In genomic region chr3:5756443-5756842, GRCh38 we compare ENCODE assay signal across 15 cellular contexts.
DNase-seq lines count a peak whose midpoint lies in the region; ATAC-seq and TF ChIP-seq lines count a peak whose summit lies in the region.
"Had no signal": no experiment of that assay in that cellular context is flagged by ENCODE, and none has a peak within 500 bp of the region (broad histone marks: within the 10 kb centered on the region; RNA-seq: fewer than 3 reads in every experiment).

No MANE protein-coding gene starts in this region.

- TF ChIP-seq POLR2A in testis (IDR thresholded peaks at IDR 0.05), result no peak

- peak; percentile 44 to 58 for ATAC-seq in natural killer cell treated with Interleukin-12 subunit alpha and Interleukin-12 subunit beta and Interleukin-15 and Interleukin-18, amount 100 ng/mL, for 72 hours
- ATAC-seq in natural killer cell (no peak), mucosa of descending colon (peak; percentile 11), HG03378 (IDR thresholded peaks at IDR 0.05; ENCODE audit: unreplicated experiment) (no peak)
- ATAC-seq: CD8-positive, alpha-beta T cell; K562 had no signal

- WGBS in testis, 2 donors, result 43 to 56% methylated on average over 4 of the region's 4 CpGs

- H3K4me1 ChIP-seq in mucosa of descending colon (ENCODE audit: low read depth) (no peaks in the 10 kb centered on the region), testis (peaks cover 15% of the 10 kb centered on the region)

- TF ChIP-seq CTCF in natural killer cell (IDR thresholded peaks at IDR 0.05) (no peak), mucosa of descending colon (IDR thresholded peaks at IDR 0.05) (no peak), testis (IDR thresholded peaks at IDR 0.05) (no peak), MCF 10A (IDR thresholded peaks at IDR 0.05; ENCODE audit: unreplicated experiment) (no peak)

- H3K27me3 ChIP-seq in testis, result no peaks in the 10 kb centered on the region

- H3K27ac ChIP-seq in testis, result no peak overlapping the region
- H3K27ac ChIP-seq: 22Rv1, GM23248 had no signal

- H3K36me3 ChIP-seq in mucosa of descending colon (ENCODE audit: low read depth) (no peaks in the 10 kb centered on the region), testis (ENCODE audit: low read depth, missing control alignments) (no peaks in the 10 kb centered on the region)

- CTCF ChIA-PET in MCF 10A (lab: Yijun Ruan, JAX), result interaction anchor here (0.7 kb wide), 1 partner anchor 30 kb away, joined by 5 read pairs; no protein-coding TSS in a partner anchor

- POLR2A ChIA-PET in MCF 10A (lab: Yijun Ruan, JAX), result no interaction called here

- peaks cover 12 to 31% of the 10 kb centered on the region in 2 donors for H3K4me1 Mint-ChIP-seq in natural killer cell treated with Interleukin-12 subunit alpha and Interleukin-12 subunit beta and Interleukin-15 and Interleukin-18, amount 100 ng/mL, for 72 hours (ENCODE audit: low read depth in 2 of 2)
- peaks cover 38% of the 10 kb centered on the region in 2 donors for H3K4me1 Mint-ChIP-seq in natural killer cell
- peaks cover 26 to 48% of the 10 kb centered on the region in 2 donors for H3K4me1 Mint-ChIP-seq in immature natural killer cell
- H3K4me1 Mint-ChIP-seq in MCF 10A (ENCODE audit: insufficient read depth, unreplicated experiment), result peaks cover 5% of the 10 kb centered on the region

- H3K9me3 Mint-ChIP-seq in natural killer cell treated with Interleukin-12 subunit alpha and Interleukin-12 subunit beta and Interleukin-15 and Interleukin-18, amount 100 ng/mL, for 72 hours, result no peaks in the 10 kb centered on the region
- H3K9me3 Mint-ChIP-seq in natural killer cell (no peaks in the 10 kb centered on the region), immature natural killer cell (peaks cover 0 to 3% (median 0%) of the 10 kb centered on the region in 6 donors), MCF 10A (ENCODE audit: unreplicated experiment) (no peaks in the 10 kb centered on the region)

- BruUV-seq in MCF 10A (replicated peaks; lab: Mats Ljungman, UMichigan), result no TSS peak

- no peak for DNase-seq in natural killer cell treated with Interleukin-12 subunit alpha and Interleukin-12 subunit beta and Interleukin-15 and Interleukin-18, amount 100 ng/mL, for 72 hours (ENCODE audit: low spot score)
- DNase-seq in natural killer cell, result no peak
- DNase-seq in immature natural killer cell, result peak in 1 of 3 donors; percentile 2
- no peak for DNase-seq in mucosa of descending colon
- DNase-seq in testis, result peak; percentile 30
- no peak for DNase-seq in stimulated activated CD4-positive, alpha-beta T cell treated with anti-CD3 and anti-CD28 coated beads, Interleukin-2, amount 100 ng/mL, for 48 hours
- DNase-seq in MCF 10A (ENCODE audit: unreplicated experiment), result no peak
- DNase-seq: CD8-positive, alpha-beta T cell; COR-L47; DMS153; GM23248 had no signal

- H3K27ac Mint-ChIP-seq in natural killer cell treated with Interleukin-12 subunit alpha and Interleukin-12 subunit beta and Interleukin-15 and Interleukin-18, amount 100 ng/mL, for 72 hours, result peak overlapping the region in 1 of 2 donors; percentile 5
- H3K27ac Mint-ChIP-seq in natural killer cell, result no peak overlapping the region
- H3K27ac Mint-ChIP-seq in immature natural killer cell, result no peak overlapping the region
- no peak overlapping the region for H3K27ac Mint-ChIP-seq in MCF 10A (ENCODE audit: low read depth, unreplicated experiment)
- H3K27ac Mint-ChIP-seq: CD14-positive monocyte; CD8-positive, alpha-beta T cell had no signal

- H3K9me3 ChIP-seq in mucosa of descending colon (no peaks in the 10 kb centered on the region), testis (no peaks in the 10 kb centered on the region)

- H3K4me3 ChIP-seq in mucosa of descending colon, result no peak overlapping the region
- H3K4me3 ChIP-seq in testis, result no peak overlapping the region
- H3K4me3 ChIP-seq: GM23248, K562 had no signal

- H3K4me3 Mint-ChIP-seq in natural killer cell treated with Interleukin-12 subunit alpha and Interleukin-12 subunit beta and Interleukin-15 and Interleukin-18, amount 100 ng/mL, for 72 hours, result no peak overlapping the region
- H3K4me3 Mint-ChIP-seq in natural killer cell, result no peak overlapping the region
- peak overlapping the region in 4 of 5 donors; percentile 3 to 56 (median 34) for H3K4me3 Mint-ChIP-seq in immature natural killer cell
- H3K4me3 Mint-ChIP-seq in MCF 10A (ENCODE audit: unreplicated experiment), result no peak overlapping the region
- H3K4me3 Mint-ChIP-seq: CD14-positive monocyte; CD8-positive, alpha-beta T cell had no signal

- H3K36me3 Mint-ChIP-seq in natural killer cell treated with Interleukin-12 subunit alpha and Interleukin-12 subunit beta and Interleukin-15 and Interleukin-18, amount 100 ng/mL, for 72 hours, result no peaks in the 10 kb centered on the region
- H3K36me3 Mint-ChIP-seq in natural killer cell (no peaks in the 10 kb centered on the region), immature natural killer cell (no peaks in the 10 kb centered on the region), MCF 10A (ENCODE audit: insufficient read depth, unreplicated experiment) (no peaks in the 10 kb centered on the region)
- H3K36me3 Mint-ChIP-seq: CD14-positive monocyte; CD8-positive, alpha-beta T cell had no signal

- no peaks in the 10 kb centered on the region for H3K27me3 Mint-ChIP-seq in natural killer cell treated with Interleukin-12 subunit alpha and Interleukin-12 subunit beta and Interleukin-15 and Interleukin-18, amount 100 ng/mL, for 72 hours
- H3K27me3 Mint-ChIP-seq in natural killer cell (ENCODE audit: low read depth in 2 of 2) (no peaks in the 10 kb centered on the region), immature natural killer cell (ENCODE audit: low read depth in 3 of 3) (peaks cover 0 to 2% (median 0%) of the 10 kb centered on the region in 3 donors), MCF 10A (ENCODE audit: insufficient read depth, unreplicated experiment) (peaks cover 17% of the 10 kb centered on the region)

- intact Hi-C loops in natural killer cell (cut with micrococcal nuclease), result no loop called here
- intact Hi-C loops in mucosa of descending colon (cut with DNase I, micrococcal nuclease), result no loop called here
- intact Hi-C loops in testis (cut with DNase I; ENCODE audit: low total_unique reads), result no loop called here
- intact Hi-C loops in MCF 10A (cut with micrococcal nuclease), result no loop called here

Comparison
In these comparisons a context has a peak if more than half of its experiments do, and no peak if none do; other contexts are left out.
1. ATAC-seq: peak in natural killer cell treated with Interleukin-12 subunit alpha and Interleukin-12 subunit beta and Interleukin-15 and Interleukin-18, amount 100 ng/mL, for 72 hours (2 of 2) and mucosa of descending colon (single experiment); none in natural killer cell (0 of 3) and HG03378 (single experiment).
2. H3K4me3 Mint-ChIP-seq: peak in immature natural killer cell (4 of 5); none in natural killer cell treated with Interleukin-12 subunit alpha and Interleukin-12 subunit beta and Interleukin-15 and Interleukin-18, amount 100 ng/mL, for 72 hours (single experiment), natural killer cell (single experiment) and MCF 10A (single experiment).